ENCODE assay signal across 7 cellular contexts in genomic region chr4:36471903-36472302, GRCh38.
"Had no signal": no experiment of that assay in that cellular context is flagged by ENCODE, and none has a peak within 500 bp of the region (broad histone marks: within the 10 kb centered on the region; RNA-seq: fewer than 3 reads in every experiment).

No MANE protein-coding gene starts in this region.

- DNase-seq: GDM1, GF-D8 had no signal

- FAIRE-seq: G401.6, GM12891, GM12892, GM18507, GM19239 had no signal
